Comparison of ENCODE assay signal across 20 cellular contexts in genomic region chr4:123064390-123064789, GRCh38.
DNase-seq lines count a peak whose midpoint lies in the region; ATAC-seq and TF ChIP-seq lines count a peak whose summit lies in the region.
"Had no signal": no experiment of that assay in that cellular context is flagged by ENCODE, and none has a peak within 500 bp of the region (broad histone marks: within the 10 kb centered on the region; RNA-seq: fewer than 3 reads in every experiment).

No MANE protein-coding gene starts in this region.

- peak; percentile 30 for DNase-seq in ELR (ENCODE audit: low read depth)
- peak; percentile 44 for DNase-seq in M059J (ENCODE audit: low read depth)
- DNase-seq in epithelial cell of esophagus (ENCODE audit: low read depth), result peak; percentile 99
- DNase-seq in kidney tubule cell (ENCODE audit: low spot score), result peak; percentile 91
- no peak for DNase-seq in Right ventricle myocardium superior
- DNase-seq in glutamatergic neuron, result no peak
- DNase-seq in activated T-helper 2 cell treated with anti-CD3 and anti-CD28 coated beads, Interferon-gamma antibody, Interleukin-2, Interleukin-4, amounts not matched to agents 10 μg/mL and 5 μg/mL and 100 μg/mL, durations not matched to agents 14 hours and 24 hours and 36 hours (ENCODE audit: low spot score), result no peak
- DNase-seq: activated CD4-positive, alpha-beta T cell treated with anti-CD3 and anti-CD28 coated beads, Interleukin-2, amount 10 ng/mL, durations not matched to agents 24 days and 14 days; activated naive CD4-positive, alpha-beta T cell treated with anti-CD3 and anti-CD28 coated beads for 36 hours; CD8-positive, alpha-beta T cell; DMS79; erythroblast; hippocampal formation; NCI-H774; retina; SK-N-SH had no signal

- H3K36me3 Mint-ChIP-seq in glutamatergic neuron (ENCODE audit: unreplicated experiment), result peaks cover 7% of the 10 kb centered on the region
- H3K36me3 Mint-ChIP-seq in activated T-helper 2 cell treated with anti-CD3 and anti-CD28 coated beads, Interferon-gamma antibody, Interleukin-2, Interleukin-4, amounts not matched to agents 10 μg/mL and 5 μg/mL and 100 μg/mL, durations not matched to agents 14 hours and 24 hours and 36 hours (ENCODE audit: low read depth), result peaks cover 16% of the 10 kb centered on the region

- H3K4me3 ChIP-seq in epithelial cell of esophagus (ENCODE audit: low read length), result no peak overlapping the region
- H3K4me3 ChIP-seq: HAP-1, neural progenitor cell had no signal

- intact Hi-C loops in Right ventricle myocardium superior (cut with DNase I), result no loop called here
- intact Hi-C loops in activated T-helper 2 cell treated with anti-CD3 and anti-CD28 coated beads, Interferon-gamma antibody, Interleukin-2, Interleukin-4, amounts not matched to agents 10 μg/mL and 5 μg/mL and 100 μg/mL, durations not matched to agents 14 hours and 24 hours and 36 hours (cut with micrococcal nuclease), result no loop called here

- peaks cover 2% of the 10 kb centered on the region for H3K27me3 Mint-ChIP-seq in glutamatergic neuron (ENCODE audit: unreplicated experiment)
- no peaks in the 10 kb centered on the region for H3K27me3 Mint-ChIP-seq in activated T-helper 2 cell treated with anti-CD3 and anti-CD28 coated beads, Interferon-gamma antibody, Interleukin-2, Interleukin-4, amounts not matched to agents 10 μg/mL and 5 μg/mL and 100 μg/mL, durations not matched to agents 14 hours and 24 hours and 36 hours (ENCODE audit: low read depth)
- H3K27me3 Mint-ChIP-seq: activated CD4-positive, alpha-beta T cell treated with anti-CD3 and anti-CD28 coated beads, Interleukin-2, amount 10 ng/mL, durations not matched to agents 24 days and 14 days; dendritic cell treated with granulocyte-macrophage colony-stimulating factor and Interleukin-4, amounts not matched to agents 40 ng/mL and 50 ng/mL, for 4 days had no signal

- H3K9me3 Mint-ChIP-seq in glutamatergic neuron (ENCODE audit: unreplicated experiment), result no peaks in the 10 kb centered on the region
- peaks cover 9% of the 10 kb centered on the region for H3K9me3 Mint-ChIP-seq in activated T-helper 2 cell treated with anti-CD3 and anti-CD28 coated beads, Interferon-gamma antibody, Interleukin-2, Interleukin-4, amounts not matched to agents 10 μg/mL and 5 μg/mL and 100 μg/mL, durations not matched to agents 14 hours and 24 hours and 36 hours
- H3K9me3 Mint-ChIP-seq: neural progenitor cell had no signal

- no peaks in the 10 kb centered on the region for H3K4me1 Mint-ChIP-seq in glutamatergic neuron (ENCODE audit: low read depth, unreplicated experiment)
- H3K4me1 Mint-ChIP-seq in activated T-helper 2 cell treated with anti-CD3 and anti-CD28 coated beads, Interferon-gamma antibody, Interleukin-2, Interleukin-4, amounts not matched to agents 10 μg/mL and 5 μg/mL and 100 μg/mL, durations not matched to agents 14 hours and 24 hours and 36 hours (ENCODE audit: low read depth), result no peaks in the 10 kb centered on the region
- H3K4me1 Mint-ChIP-seq: activated CD4-positive, alpha-beta T cell treated with anti-CD3 and anti-CD28 coated beads, Interleukin-2, amount 10 ng/mL, durations not matched to agents 24 days and 14 days; neural progenitor cell had no signal

- H3K27ac Mint-ChIP-seq in glutamatergic neuron (ENCODE audit: unreplicated experiment), result no peak overlapping the region
- no peak overlapping the region for H3K27ac Mint-ChIP-seq in activated T-helper 2 cell treated with anti-CD3 and anti-CD28 coated beads, Interferon-gamma antibody, Interleukin-2, Interleukin-4, amounts not matched to agents 10 μg/mL and 5 μg/mL and 100 μg/mL, durations not matched to agents 14 hours and 24 hours and 36 hours
- H3K27ac Mint-ChIP-seq: activated CD4-positive, alpha-beta T cell treated with anti-CD3 and anti-CD28 coated beads, Interleukin-2, amount 10 ng/mL, durations not matched to agents 24 days and 14 days; activated naive CD4-positive, alpha-beta T cell treated with anti-CD3 and anti-CD28 coated beads for 36 hours; CD8-positive, alpha-beta T cell; dendritic cell treated with granulocyte-macrophage colony-stimulating factor and Interleukin-4, amounts not matched to agents 40 ng/mL and 50 ng/mL, for 4 days; neural progenitor cell had no signal

- ATAC-seq in Right ventricle myocardium superior (ENCODE audit: poor library complexity) (no peak), HG03378 (IDR thresholded peaks at IDR 0.05; ENCODE audit: unreplicated experiment) (no peak)
- ATAC-seq: CD8-positive, alpha-beta T cell had no signal

- H3K4me3 Mint-ChIP-seq in glutamatergic neuron (ENCODE audit: unreplicated experiment), result no peak overlapping the region
- no peak overlapping the region for H3K4me3 Mint-ChIP-seq in activated T-helper 2 cell treated with anti-CD3 and anti-CD28 coated beads, Interferon-gamma antibody, Interleukin-2, Interleukin-4, amounts not matched to agents 10 μg/mL and 5 μg/mL and 100 μg/mL, durations not matched to agents 14 hours and 24 hours and 36 hours (ENCODE audit: low read depth)
- H3K4me3 Mint-ChIP-seq: activated CD4-positive, alpha-beta T cell treated with anti-CD3 and anti-CD28 coated beads, Interleukin-2, amount 10 ng/mL, durations not matched to agents 24 days and 14 days; activated naive CD4-positive, alpha-beta T cell treated with anti-CD3 and anti-CD28 coated beads for 36 hours; CD8-positive, alpha-beta T cell; dendritic cell treated with granulocyte-macrophage colony-stimulating factor and Interleukin-4, amounts not matched to agents 40 ng/mL and 50 ng/mL, for 4 days; neural progenitor cell had no signal

- TF ChIP-seq CTCF in epithelial cell of esophagus (IDR thresholded peaks at IDR 0.05; ENCODE audit: insufficient read depth, low read depth, low read length, missing control alignments) (no peak), glutamatergic neuron (IDR thresholded peaks at IDR 0.05; ENCODE audit: partially characterized antibody, unreplicated experiment) (no peak)

Comparison
In these comparisons a context has a peak if more than half of its experiments do, and no peak if none do; other contexts are left out.
1. DNase-seq: peak in ELR (single experiment), M059J (single experiment), epithelial cell of esophagus (single experiment) and kidney tubule cell (single experiment); none in Right ventricle myocardium superior (single experiment), glutamatergic neuron (single experiment) and activated T-helper 2 cell treated with anti-CD3 and anti-CD28 coated beads, Interferon-gamma antibody, Interleukin-2, Interleukin-4, amounts not matched to agents 10 μg/mL and 5 μg/mL and 100 μg/mL, durations not matched to agents 14 hours and 24 hours and 36 hours (single experiment).